Comparison of ENCODE assay signal across 8 cellular contexts in genomic region chr12:108724054-108724889, GRCh38. TPM values are rescaled to one million over a fixed set of nuclear protein-coding genes. Genes with fewer than 3 reads are reported as not detected.
DNase-seq lines count a peak whose midpoint lies in the region; ATAC-seq, FAIRE-seq and TF ChIP-seq lines count a peak whose summit lies in the region.

No MANE protein-coding gene starts in this region.

- peaks cover 66 to 99% (median 78%) of the 10 kb centered on the region in 10 experiments for H3K4me1 ChIP-seq in BLaER1 treated with 17β-estradiol and CSF1 and Interleukin-3, amounts not matched to agents 10 nM and 100 nM

- no peak for ATAC-seq in GM18502 (IDR thresholded peaks at IDR 0.05; ENCODE audit: poor library complexity, unreplicated experiment)
- ATAC-seq in GM21367 (IDR thresholded peaks at IDR 0.05; ENCODE audit: unreplicated experiment), result no peak

- peak overlapping the region; percentile 54 to 84 (median 66) for H3K27ac ChIP-seq in BLaER1 treated with 17β-estradiol and CSF1 and Interleukin-3, amounts not matched to agents 10 nM and 100 nM

- H3K27ac Mint-ChIP-seq in brain (peak overlapping the region in 4 of 5 experiments; percentile 36 to 88 (median 62)), mesothelial cell of epicardium (peak overlapping the region; percentile 75)

- no peak for TF ChIP-seq CTCF in brain (conservative IDR thresholded peaks at IDR 0.05)
- TF ChIP-seq CTCF in mesothelial cell of epicardium (IDR thresholded peaks at IDR 0.05; ENCODE audit: unreplicated experiment), result no peak

- H3K4me2 ChIP-seq in BLaER1 treated with 17β-estradiol and CSF1 and Interleukin-3, amounts not matched to agents 10 nM and 100 nM, result peak overlapping the region; percentile 45 to 96 (median 60)

- H3K9ac ChIP-seq in BLaER1 treated with 17β-estradiol and CSF1 and Interleukin-3, amounts not matched to agents 10 nM and 100 nM, result peak overlapping the region in 9 of 11 experiments; percentile 7 to 68 (median 21); a peak in 8 of 22 replicates

- H3K9me3 Mint-ChIP-seq in brain (no peaks in the 10 kb centered on the region), mesothelial cell of epicardium (no peaks in the 10 kb centered on the region)

- H3K27me3 ChIP-seq in BLaER1 treated with 17β-estradiol and CSF1 and Interleukin-3, amounts not matched to agents 10 nM and 100 nM, result no peaks in the 10 kb centered on the region
- no peaks in the 10 kb centered on the region for H3K27me3 ChIP-seq in MG63

- H3K27me3 Mint-ChIP-seq in brain (peaks cover 1% of the 10 kb centered on the region), mesothelial cell of epicardium (ENCODE audit: low read depth) (no peaks in the 10 kb centered on the region)

- H3K4me1 Mint-ChIP-seq in brain (peaks cover 92% of the 10 kb centered on the region), mesothelial cell of epicardium (peaks cover 52% of the 10 kb centered on the region)

- peak overlapping the region in 1 of 10 experiments; percentile 27; a peak in 2 of 20 replicates for H3K4me3 ChIP-seq in BLaER1 treated with 17β-estradiol and CSF1 and Interleukin-3, amounts not matched to agents 10 nM and 100 nM
- H3K4me3 ChIP-seq in MG63, result no peak overlapping the region

- no peak for FAIRE-seq in HTR-8/SVneo (lab: Jason Lieb, UNC)

- peaks cover 0 to 12% (median 0%) of the 10 kb centered on the region in 11 experiments; a peak in 5 of 22 replicates for H3K36me3 ChIP-seq in BLaER1 treated with 17β-estradiol and CSF1 and Interleukin-3, amounts not matched to agents 10 nM and 100 nM
- H3K36me3 ChIP-seq in MG63, result peaks cover 54% of the 10 kb centered on the region

- peaks cover 17 to 97% (median 59%) of the 10 kb centered on the region in 11 experiments; a peak in 18 of 22 replicates for H4K20me1 ChIP-seq in BLaER1 treated with 17β-estradiol and CSF1 and Interleukin-3, amounts not matched to agents 10 nM and 100 nM

- no peaks in the 10 kb centered on the region for H3K9me3 ChIP-seq in BLaER1 treated with 17β-estradiol and CSF1 and Interleukin-3, amounts not matched to agents 10 nM and 100 nM (replicated peaks in 1 of 11)
- no peaks in the 10 kb centered on the region for H3K9me3 ChIP-seq in MG63

- DNase-seq in MG63 (peak; percentile 31), mesothelial cell of epicardium (ENCODE audit: low spot score in 2 of 2, unreplicated experiment in 2 of 2) (no peak), HTR-8/SVneo (ENCODE audit: insufficient read length, low spot score) (no peak)
- no peak for DNase-seq in activated effector memory CD4-positive, alpha-beta T cell treated with Interleukin-2 at 50 U/mL for 16 hours

- H3K36me3 Mint-ChIP-seq in brain, result peaks cover 8% of the 10 kb centered on the region
- H3K36me3 Mint-ChIP-seq in mesothelial cell of epicardium, result no peaks in the 10 kb centered on the region

- peak overlapping the region in 3 of 5 experiments; percentile 21 to 68 (median 54) for H3K4me3 Mint-ChIP-seq in brain
- no peak overlapping the region for H3K4me3 Mint-ChIP-seq in mesothelial cell of epicardium

RNA-seq across cellular contexts. Expression of gene CORO1C, which starts 7.0 kb away (rescaled TPM):
- total RNA-seq in MG63 (2014; rRNA removed; shearing (Covaris generic); ENCODE audit: low replicate concordance), result 228 and 229 TPM in 2 replicates
- polyA plus RNA-seq in brain (ENCODE audit: insufficient read depth, low read depth, low replicate concordance), result 78.9 TPM
- 61.8 to 65.3 TPM (median 64.8 TPM) in 3 replicates for total RNA-seq in mesothelial cell of epicardium
